In genomic region chr19:51259348-51260245, GRCh38 we compare ENCODE assay signal across 8 cellular contexts. TPM values are rescaled to one million over a fixed set of nuclear protein-coding genes. Genes with fewer than 3 reads are reported as not detected.
DNase-seq lines count a peak whose midpoint lies in the region; ATAC-seq and TF ChIP-seq lines count a peak whose summit lies in the region.

No MANE protein-coding gene starts in this region.

- no peaks in the 10 kb centered on the region for H3K79me2 ChIP-seq in neural progenitor cell (ENCODE audit: low read depth)

- peak overlapping the region; percentile 71 for H2AFZ ChIP-seq in neural progenitor cell (replicated peaks)

- peak; percentile 85 for TF ChIP-seq CTCF in neural progenitor cell (IDR thresholded peaks at IDR 0.05)

- DNase-seq in DMS79 treated with DMSO at 0.1 percent for 48 hours (lab: John Stamatoyannopoulos, UW) (peak; percentile 29), DMS79 (lab: John Stamatoyannopoulos, UW) (no peak), KBM-7 (peak; percentile 80), UCSD-AML1 (lab: John Stamatoyannopoulos, UW; ENCODE audit: unreplicated experiment) (peak; percentile 68), neural progenitor cell (ENCODE audit: low spot score) (peak; percentile 53)
- peak in 2 of 3 experiments; percentile 5 to 42 for DNase-seq in effector memory CD8-positive, alpha-beta T cell

- H3K36me3 ChIP-seq in neural progenitor cell: no peaks in the 10 kb centered on the region

- H3K9ac ChIP-seq in neural progenitor cell: no peak overlapping the region

- no peak overlapping the region for H3K4me3 ChIP-seq in neural progenitor cell

- no peak overlapping the region for H3K27ac Mint-ChIP-seq in effector memory CD8-positive, alpha-beta T cell
- H3K27ac Mint-ChIP-seq in neural progenitor cell: no peak overlapping the region

- no peaks in the 10 kb centered on the region for H3K9me3 ChIP-seq in neural progenitor cell (ENCODE audit: low read depth)

- ATAC-seq in effector memory CD8-positive, alpha-beta T cell (replicated peaks): no peak
- ATAC-seq in GM19023 (IDR thresholded peaks at IDR 0.05; ENCODE audit: unreplicated experiment) (no peak), HG03378 (IDR thresholded peaks at IDR 0.05; ENCODE audit: unreplicated experiment) (no peak)

- in situ Hi-C loops in KBM-7 (cut with MboI; ENCODE audit: low pct_unique_long_range_greater_than_20kb, low sequenced_read_pairs): no loop called here

- no peaks in the 10 kb centered on the region for H3K27me3 ChIP-seq in neural progenitor cell

- no peaks in the 10 kb centered on the region for H3F3A ChIP-seq in neural progenitor cell (ENCODE audit: low read depth)

- H4K20me1 ChIP-seq in neural progenitor cell (ENCODE audit: low read depth): no peaks in the 10 kb centered on the region

- H3K4me1 ChIP-seq in neural progenitor cell: no peaks in the 10 kb centered on the region

- H3K36me3 Mint-ChIP-seq in effector memory CD8-positive, alpha-beta T cell (ENCODE audit: insufficient read depth): no peaks in the 10 kb centered on the region
- no peaks in the 10 kb centered on the region for H3K36me3 Mint-ChIP-seq in neural progenitor cell

- no peak overlapping the region for H3K27ac ChIP-seq in neural progenitor cell

- no peak overlapping the region for H3K4me3 Mint-ChIP-seq in effector memory CD8-positive, alpha-beta T cell
- no peak overlapping the region for H3K4me3 Mint-ChIP-seq in neural progenitor cell

- peaks cover 0 to 1% of the 10 kb centered on the region in 2 donors for H3K4me1 Mint-ChIP-seq in effector memory CD8-positive, alpha-beta T cell (ENCODE audit: low read depth in 2 of 2)
- H3K4me1 Mint-ChIP-seq in neural progenitor cell: no peaks in the 10 kb centered on the region

- peaks cover 37 to 52% of the 10 kb centered on the region in 2 donors for H3K27me3 Mint-ChIP-seq in effector memory CD8-positive, alpha-beta T cell
- H3K27me3 Mint-ChIP-seq in neural progenitor cell (ENCODE audit: insufficient read depth, low read depth): no peaks in the 10 kb centered on the region

- no peak overlapping the region for H3K4me2 ChIP-seq in neural progenitor cell

- H3K9me3 Mint-ChIP-seq in effector memory CD8-positive, alpha-beta T cell: no peaks in the 10 kb centered on the region
- no peaks in the 10 kb centered on the region for H3K9me3 Mint-ChIP-seq in neural progenitor cell

RNA-seq across cellular contexts. Expression of gene SIGLECL1, which starts 8.7 kb away (rescaled TPM):
- not detected in 2 replicates for total RNA-seq in neural progenitor cell (ENCODE audit: low replicate concordance)

RNA-seq across cellular contexts. Expression of gene CD33, which starts 34.7 kb away (rescaled TPM):
- total RNA-seq in neural progenitor cell (ENCODE audit: low replicate concordance): not detected in 2 replicates

RNA-seq across cellular contexts. Expression of gene IGLON5, which starts 51.8 kb away (rescaled TPM):
- 5.4 and 15.8 TPM in 2 replicates for total RNA-seq in neural progenitor cell (ENCODE audit: low replicate concordance)
